ENCODE assay signal across 8 cellular contexts in genomic region chr10:79178614-79179403, GRCh38.
A peak's percentile ranks its signal among the peaks of the same experiment; 100 is the strongest.
DNase-seq lines count a peak whose midpoint lies in the region; ATAC-seq and TF ChIP-seq lines count a peak whose summit lies in the region.

No MANE protein-coding gene starts in this region.

- TF ChIP-seq CTCF in ovary (IDR thresholded peaks at IDR 0.05): peak in 1 of 3 donors; percentile 13

- POLR2A ChIA-PET in naive thymus-derived CD8-positive, alpha-beta T cell (lab: Charles Lee): no interaction called here

- no peak for ATAC-seq in naive thymus-derived CD8-positive, alpha-beta T cell
- ATAC-seq in GM18907 (IDR thresholded peaks at IDR 0.05; ENCODE audit: unreplicated experiment): no peak

- H3K27me3 ChIP-seq in ovary: no peaks in the 10 kb centered on the region

- peaks cover 65% of the 10 kb centered on the region for H3K4me1 ChIP-seq in ovary (ENCODE audit: insufficient read depth)

- H3K36me3 Mint-ChIP-seq in activated T-cell treated with anti-CD3 and anti-CD28 coated beads, Interleukin-2, amount 50 U/mL, for 24 hours (ENCODE audit: low read depth): no peaks in the 10 kb centered on the region
- H3K36me3 Mint-ChIP-seq in naive thymus-derived CD8-positive, alpha-beta T cell: no peaks in the 10 kb centered on the region

- no peak overlapping the region for H3K27ac Mint-ChIP-seq in activated T-cell treated with anti-CD3 and anti-CD28 coated beads, Interleukin-2, amount 50 U/mL, for 24 hours
- no peak overlapping the region for H3K27ac Mint-ChIP-seq in naive thymus-derived CD8-positive, alpha-beta T cell

- H3K4me1 Mint-ChIP-seq in activated T-cell treated with anti-CD3 and anti-CD28 coated beads, Interleukin-2, amount 50 U/mL, for 24 hours (ENCODE audit: low read depth): no peaks in the 10 kb centered on the region
- peaks cover 0 to 17% (median 4%) of the 10 kb centered on the region in 4 donors for H3K4me1 Mint-ChIP-seq in naive thymus-derived CD8-positive, alpha-beta T cell

- no peak for TF ChIP-seq EP300 in ovary (IDR thresholded peaks at IDR 0.05)

- WGBS in ovary, 3 donors: 6 to 7% (median 7%) methylated on average over 8 to 9 of the region's 9 CpGs

- H3K27me3 Mint-ChIP-seq in activated T-cell treated with anti-CD3 and anti-CD28 coated beads, Interleukin-2, amount 50 U/mL, for 24 hours: no peaks in the 10 kb centered on the region
- no peaks in the 10 kb centered on the region for H3K27me3 Mint-ChIP-seq in naive thymus-derived CD8-positive, alpha-beta T cell

- no peak for TF ChIP-seq POLR2A in ovary (IDR thresholded peaks at IDR 0.05)

- no peaks in the 10 kb centered on the region for H3K9me3 Mint-ChIP-seq in activated T-cell treated with anti-CD3 and anti-CD28 coated beads, Interleukin-2, amount 50 U/mL, for 24 hours
- no peaks in the 10 kb centered on the region for H3K9me3 Mint-ChIP-seq in naive thymus-derived CD8-positive, alpha-beta T cell

- H3K9me3 ChIP-seq in ovary: no peaks in the 10 kb centered on the region

- H3K4me3 Mint-ChIP-seq in activated T-cell treated with anti-CD3 and anti-CD28 coated beads, Interleukin-2, amount 50 U/mL, for 24 hours: no peak overlapping the region
- H3K4me3 Mint-ChIP-seq in naive thymus-derived CD8-positive, alpha-beta T cell: no peak overlapping the region

- intact Hi-C loops in ovary (cut with DNase I): no loop called here

- DNase-seq in ELF-1 (ENCODE audit: low read depth, low spot score): peak; percentile 85
- peak; percentile 59 for DNase-seq in NCI-H2227 treated with DMSO at 0.1 percent for 48 hours (lab: John Stamatoyannopoulos, UW)
- peak; percentile 37 for DNase-seq in fibroblast of gingiva (ENCODE audit: low read depth)
- DNase-seq in ovary: peak; percentile 75 to 84 (median 79)
- no peak for DNase-seq in activated T-cell treated with anti-CD3 and anti-CD28 coated beads, Interleukin-2, amount 50 U/mL, for 24 hours
- DNase-seq in naive thymus-derived CD8-positive, alpha-beta T cell: no peak
- DNase-seq in effector CD8-positive, alpha-beta T cell (lab: John Stamatoyannopoulos, UW): no peak

- no peaks in the 10 kb centered on the region for H3K36me3 ChIP-seq in ovary

- peak overlapping the region in 1 of 2 donors; percentile 88 for H3K27ac ChIP-seq in ovary

- no peak overlapping the region for H3K4me3 ChIP-seq in ovary

Comparison
In these comparisons a context has a peak if more than half of its experiments do, and no peak if none do; other contexts are left out.
1. DNase-seq: peak in ELF-1 (single experiment), NCI-H2227 treated with DMSO at 0.1 percent for 48 hours (single experiment), fibroblast of gingiva (single experiment) and ovary (5 of 5); none in activated T-cell treated with anti-CD3 and anti-CD28 coated beads, Interleukin-2, amount 50 U/mL, for 24 hours (single experiment), naive thymus-derived CD8-positive, alpha-beta T cell (0 of 10) and effector CD8-positive, alpha-beta T cell (single experiment).